Comparison of ENCODE assay signal across 12 cellular contexts in genomic region chr3:158809642-158810041, GRCh38. TPM values are rescaled to one million over a fixed set of nuclear protein-coding genes. Genes with fewer than 3 reads are reported as not detected.
DNase-seq lines count a peak whose midpoint lies in the region; ATAC-seq and TF ChIP-seq lines count a peak whose summit lies in the region.
"Had no signal": no experiment of that assay in that cellular context is flagged by ENCODE, and none has a peak within 500 bp of the region (broad histone marks: within the 10 kb centered on the region; RNA-seq: fewer than 3 reads in every experiment).

No MANE protein-coding gene starts in this region.

- H3K4me3 Mint-ChIP-seq in T-helper 2 cell treated with Interferon-gamma antibody and Interleukin-4, amounts not matched to agents 5 μg/mL and 100 μg/mL, for 36 hours, result no peak overlapping the region
- no peak overlapping the region for H3K4me3 Mint-ChIP-seq in neural progenitor cell
- H3K4me3 Mint-ChIP-seq in stimulated activated memory B cell treated with anti-CD40 and anti-IgM and Interleukin-4, amounts not matched to agents 10 μg/mL and 1 μg/mL and 100 μg/mL, for 72 hours, result no peak overlapping the region

- peaks cover 17% of the 10 kb centered on the region for H3K4me1 Mint-ChIP-seq in T-helper 2 cell treated with Interferon-gamma antibody and Interleukin-4, amounts not matched to agents 5 μg/mL and 100 μg/mL, for 36 hours (ENCODE audit: low read depth)
- H3K4me1 Mint-ChIP-seq in neural progenitor cell, result no peaks in the 10 kb centered on the region
- peaks cover 10% of the 10 kb centered on the region for H3K4me1 Mint-ChIP-seq in stimulated activated memory B cell treated with anti-CD40 and anti-IgM and Interleukin-4, amounts not matched to agents 10 μg/mL and 1 μg/mL and 100 μg/mL, for 72 hours

- H3K27me3 ChIP-seq in BLaER1 treated with 17β-estradiol and CSF1 and Interleukin-3, amounts not matched to agents 10 nM and 100 nM, result no peaks in the 10 kb centered on the region
- H3K27me3 ChIP-seq in tibial nerve (no peaks in the 10 kb centered on the region), neural progenitor cell (no peaks in the 10 kb centered on the region), vagina (no peaks in the 10 kb centered on the region)

- TF ChIP-seq POLR2A in tibial nerve (IDR thresholded peaks at IDR 0.05) (no peak), vagina (IDR thresholded peaks at IDR 0.05) (no peak)

- intact Hi-C loops in vagina (cut with DNase I), result loop anchor here (10.0 kb wide), 1 partner anchor 145 kb away; no protein-coding TSS in a partner anchor

- peaks cover 0 to 100% (median 46%) of the 10 kb centered on the region in 10 experiments; a peak in 14 of 20 replicates for H3K4me1 ChIP-seq in BLaER1 treated with 17β-estradiol and CSF1 and Interleukin-3, amounts not matched to agents 10 nM and 100 nM
- peaks cover 0 to 8% (median 0%) of the 10 kb centered on the region in 4 donors for H3K4me1 ChIP-seq in tibial nerve
- H3K4me1 ChIP-seq in neural progenitor cell, result no peaks in the 10 kb centered on the region
- H3K4me1 ChIP-seq in vagina, result peaks cover 7% of the 10 kb centered on the region

- H3K9me3 ChIP-seq in BLaER1 treated with 17β-estradiol and CSF1 and Interleukin-3, amounts not matched to agents 10 nM and 100 nM (replicated peaks in 1 of 11), result peaks cover 0 to 6% (median 0%) of the 10 kb centered on the region in 11 experiments; a peak in 3 of 22 replicates
- no peaks in the 10 kb centered on the region for H3K9me3 ChIP-seq in tibial nerve
- no peaks in the 10 kb centered on the region for H3K9me3 ChIP-seq in neural progenitor cell (ENCODE audit: low read depth)
- no peaks in the 10 kb centered on the region for H3K9me3 ChIP-seq in vagina

- TF ChIP-seq CTCF in tibial nerve (IDR thresholded peaks at IDR 0.05), result no peak
- TF ChIP-seq CTCF in neural progenitor cell (IDR thresholded peaks at IDR 0.05), result no peak
- no peak for TF ChIP-seq CTCF in vagina (IDR thresholded peaks at IDR 0.05)

- H3K4me2 ChIP-seq in BLaER1 treated with 17β-estradiol and CSF1 and Interleukin-3, amounts not matched to agents 10 nM and 100 nM, result peak overlapping the region in 7 of 11 experiments; percentile 22 to 90 (median 80); a peak in 13 of 22 replicates
- H3K4me2 ChIP-seq in neural progenitor cell, result no peak overlapping the region

- no peak for ATAC-seq in stimulated activated memory B cell treated with anti-CD40 and anti-IgM and Interleukin-4, amounts not matched to agents 10 μg/mL and 1 μg/mL and 100 μg/mL, for 72 hours

- H3K36me3 Mint-ChIP-seq in T-helper 2 cell treated with Interferon-gamma antibody and Interleukin-4, amounts not matched to agents 5 μg/mL and 100 μg/mL, for 36 hours (ENCODE audit: low read depth), result peaks cover 29% of the 10 kb centered on the region
- no peaks in the 10 kb centered on the region for H3K36me3 Mint-ChIP-seq in neural progenitor cell
- H3K36me3 Mint-ChIP-seq in stimulated activated memory B cell treated with anti-CD40 and anti-IgM and Interleukin-4, amounts not matched to agents 10 μg/mL and 1 μg/mL and 100 μg/mL, for 72 hours, result peaks cover 73% of the 10 kb centered on the region

- TF ChIP-seq EP300 in tibial nerve (IDR thresholded peaks at IDR 0.05), result peak in 1 of 2 donors; percentile 54

- 92 to 96% methylated on average over 4 of the region's 4 CpGs for WGBS in tibial nerve, 2 donors

- H3K4me3 ChIP-seq in BLaER1 treated with 17β-estradiol and CSF1 and Interleukin-3, amounts not matched to agents 10 nM and 100 nM, result peak overlapping the region in 5 of 10 experiments; percentile 17 to 33 (median 25); a peak in 5 of 20 replicates
- H3K4me3 ChIP-seq in Jurkat, Clone E6-1 (ENCODE audit: low read length), result peak overlapping the region; percentile 13; the same call in 1 of the 2 replicates
- H3K4me3 ChIP-seq in tibial nerve (no peak overlapping the region), neural progenitor cell (no peak overlapping the region), vagina (no peak overlapping the region)

- peak overlapping the region in 9 of 11 experiments; percentile 11 to 94 (median 84); a peak in 16 of 22 replicates for H3K27ac ChIP-seq in BLaER1 treated with 17β-estradiol and CSF1 and Interleukin-3, amounts not matched to agents 10 nM and 100 nM
- H3K27ac ChIP-seq in tibial nerve (peak overlapping the region in 1 of 4 donors; percentile 61), neural progenitor cell (no peak overlapping the region), vagina (no peak overlapping the region)

- peaks cover 0 to 23% (median 0%) of the 10 kb centered on the region in 11 experiments; a peak in 8 of 22 replicates for H4K20me1 ChIP-seq in BLaER1 treated with 17β-estradiol and CSF1 and Interleukin-3, amounts not matched to agents 10 nM and 100 nM
- no peaks in the 10 kb centered on the region for H4K20me1 ChIP-seq in neural progenitor cell (ENCODE audit: low read depth)

- no peaks in the 10 kb centered on the region for H3K9me3 Mint-ChIP-seq in T-helper 2 cell treated with Interferon-gamma antibody and Interleukin-4, amounts not matched to agents 5 μg/mL and 100 μg/mL, for 36 hours
- no peaks in the 10 kb centered on the region for H3K9me3 Mint-ChIP-seq in neural progenitor cell
- no peaks in the 10 kb centered on the region for H3K9me3 Mint-ChIP-seq in stimulated activated memory B cell treated with anti-CD40 and anti-IgM and Interleukin-4, amounts not matched to agents 10 μg/mL and 1 μg/mL and 100 μg/mL, for 72 hours

- peaks cover 79 to 100% (median 98%) of the 10 kb centered on the region in 11 experiments for H3K36me3 ChIP-seq in BLaER1 treated with 17β-estradiol and CSF1 and Interleukin-3, amounts not matched to agents 10 nM and 100 nM
- H3K36me3 ChIP-seq in tibial nerve, result peaks cover 0 to 74% (median 9%) of the 10 kb centered on the region in 3 donors
- no peaks in the 10 kb centered on the region for H3K36me3 ChIP-seq in neural progenitor cell
- peaks cover 0 to 66% of the 10 kb centered on the region in 2 donors for H3K36me3 ChIP-seq in vagina

- H3K79me2 ChIP-seq in neural progenitor cell (ENCODE audit: low read depth), result no peaks in the 10 kb centered on the region

- no peak overlapping the region for H2AFZ ChIP-seq in neural progenitor cell (replicated peaks)

- H3F3A ChIP-seq in neural progenitor cell (ENCODE audit: low read depth), result no peaks in the 10 kb centered on the region

- peak; percentile 85 for DNase-seq in Jurkat, Clone E6-1 (ENCODE audit: low read depth, low spot score)
- no peak for DNase-seq in T-helper 2 cell treated with Interferon-gamma antibody and Interleukin-4, amounts not matched to agents 5 μg/mL and 100 μg/mL, for 36 hours (ENCODE audit: low spot score)
- DNase-seq in iris pigment epithelial cell (ENCODE audit: low read depth) (peak; percentile 44), tibial nerve (ENCODE audit: low spot score in 2 of 2) (no peak), neural progenitor cell (ENCODE audit: low spot score) (no peak), vagina (ENCODE audit: extremely low spot score in 2 of 2) (no peak)
- DNase-seq: activated CD4-positive, alpha-beta T cell treated with anti-CD3 and anti-CD28 coated beads, Interleukin-2, amount 50 U/mL, for 48 hours; anterior cingulate cortex; NCI-H2029 treated with DMSO at 0.1 percent for 48 hours; small intestine had no signal

- H3K27ac Mint-ChIP-seq in T-helper 2 cell treated with Interferon-gamma antibody and Interleukin-4, amounts not matched to agents 5 μg/mL and 100 μg/mL, for 36 hours, result peak overlapping the region; percentile 59
- no peak overlapping the region for H3K27ac Mint-ChIP-seq in neural progenitor cell
- no peak overlapping the region for H3K27ac Mint-ChIP-seq in stimulated activated memory B cell treated with anti-CD40 and anti-IgM and Interleukin-4, amounts not matched to agents 10 μg/mL and 1 μg/mL and 100 μg/mL, for 72 hours

- peak overlapping the region in 6 of 11 experiments; percentile 47 to 94 (median 68); a peak in 12 of 22 replicates for H3K9ac ChIP-seq in BLaER1 treated with 17β-estradiol and CSF1 and Interleukin-3, amounts not matched to agents 10 nM and 100 nM
- no peak overlapping the region for H3K9ac ChIP-seq in neural progenitor cell

- no peaks in the 10 kb centered on the region for H3K27me3 Mint-ChIP-seq in T-helper 2 cell treated with Interferon-gamma antibody and Interleukin-4, amounts not matched to agents 5 μg/mL and 100 μg/mL, for 36 hours (ENCODE audit: low read depth)
- no peaks in the 10 kb centered on the region for H3K27me3 Mint-ChIP-seq in neural progenitor cell (ENCODE audit: insufficient read depth, low read depth)
- H3K27me3 Mint-ChIP-seq in stimulated activated memory B cell treated with anti-CD40 and anti-IgM and Interleukin-4, amounts not matched to agents 10 μg/mL and 1 μg/mL and 100 μg/mL, for 72 hours, result no peaks in the 10 kb centered on the region

RNA-seq across cellular contexts. Expression of gene MFSD1, which starts 7.8 kb away (rescaled TPM):
- 18.5 TPM for polyA plus RNA-seq in Jurkat, Clone E6-1 (2012; ENCODE audit: insufficient read depth, insufficient read length)
- total RNA-seq in tibial nerve (10 to 100 TPM; 57.1 to 83.7 (median 64.3) TPM), neural progenitor cell (ENCODE audit: low replicate concordance) (13.4 and 16.0 TPM in 2 replicates), vagina (59.2 TPM)

Comparison
In these comparisons a context has a peak if more than half of its experiments do, and no peak if none do; other contexts are left out.
1. H3K27ac ChIP-seq: peak in BLaER1 treated with 17β-estradiol and CSF1 and Interleukin-3, amounts not matched to agents 10 nM and 100 nM (9 of 11); none in neural progenitor cell (single experiment) and vagina (single experiment).
2. DNase-seq: peak in Jurkat, Clone E6-1 (single experiment) and iris pigment epithelial cell (single experiment); none in T-helper 2 cell treated with Interferon-gamma antibody and Interleukin-4, amounts not matched to agents 5 μg/mL and 100 μg/mL, for 36 hours (single experiment), tibial nerve (0 of 2), neural progenitor cell (single experiment) and vagina (0 of 2).